17 cellular contexts compared by ENCODE assay signal in the genomic region with DNA sequence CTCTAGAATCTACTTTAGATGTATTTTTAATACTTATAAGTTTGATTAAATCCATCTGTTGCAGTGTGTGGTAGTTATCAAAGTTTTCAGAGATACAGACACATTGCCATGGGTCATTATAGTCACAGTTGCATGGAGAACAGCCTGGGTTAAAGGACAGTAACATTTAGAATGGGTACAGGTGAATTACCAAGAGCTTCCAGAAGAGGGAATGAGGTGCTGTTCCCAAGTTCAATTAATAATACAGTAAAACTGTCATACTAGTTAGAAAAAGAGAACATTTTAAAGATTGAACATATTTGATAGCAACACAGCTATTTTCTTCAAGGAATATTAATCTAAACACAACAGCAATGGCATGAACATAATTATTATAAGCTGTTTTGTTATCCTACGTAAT.
"Had no signal": no experiment of that assay in that cellular context is flagged by ENCODE, and none has a peak within 500 bp of the region (broad histone marks: within the 10 kb centered on the region; RNA-seq: fewer than 3 reads in every experiment).

No MANE protein-coding gene starts in this region.

- H3K9me3 Mint-ChIP-seq: activated CD4-positive, alpha-beta T cell treated with anti-CD3 and anti-CD28 coated beads, Interleukin-2, amount 10 ng/mL, durations not matched to agents 24 days and 14 days; activated naive CD4-positive, alpha-beta T cell treated with anti-CD3 and anti-CD28 coated beads, Interleukin-2, amount 10 ng/mL, durations not matched to agents 7 days and 5 days; T-helper 2 cell treated with Interferon-gamma antibody and Interleukin-4, amounts not matched to agents 5 μg/mL and 100 μg/mL, for 36 hours had no signal

- H3K36me3 Mint-ChIP-seq: activated naive CD4-positive, alpha-beta T cell treated with anti-CD3 and anti-CD28 coated beads, Interleukin-2, amount 10 ng/mL, durations not matched to agents 7 days and 5 days; natural killer cell had no signal

- ATAC-seq: left cardiac atrium, lower lobe of right lung, natural killer cell had no signal

- H3K27ac Mint-ChIP-seq: activated CD4-positive, alpha-beta T cell treated with anti-CD3 and anti-CD28 coated beads, Interleukin-2, amount 10 ng/mL, durations not matched to agents 24 days and 14 days; activated naive CD4-positive, alpha-beta T cell treated with anti-CD3 and anti-CD28 coated beads, Interleukin-2, amount 10 ng/mL, durations not matched to agents 7 days and 5 days; natural killer cell; T-helper 2 cell treated with Interferon-gamma antibody and Interleukin-4, amounts not matched to agents 5 μg/mL and 100 μg/mL, for 36 hours had no signal

- H3K9me3 ChIP-seq: adrenal gland, lower lobe of right lung had no signal

- DNase-seq: activated CD4-positive, alpha-beta T cell treated with anti-CD3 and anti-CD28 coated beads, Interleukin-2, amount 10 ng/mL, durations not matched to agents 24 days and 14 days; activated CD8-positive, alpha-beta memory T cell treated with anti-CD3 and anti-CD28 coated beads, Interleukin-2, amount 50 U/mL, for 4 hours; activated effector memory CD4-positive, alpha-beta T cell treated with Interleukin-2 at 50 U/mL for 16 hours; activated naive CD4-positive, alpha-beta T cell treated with anti-CD3 and anti-CD28 coated beads, Interleukin-2, amount 10 ng/mL, durations not matched to agents 7 days and 5 days; activated T-cell treated with anti-CD3 and anti-CD28 coated beads, Interleukin-2, amount 50 U/mL, for 48 hours; adrenal gland; cerebellar nuclear complex; effector CD4-positive, alpha-beta T cell; hippocampal formation; left cardiac atrium; lower lobe of right lung; natural killer cell; stimulated activated CD4-positive, alpha-beta T cell treated with anti-CD3 and anti-CD28 coated beads, Interleukin-12 subunit alpha, Interleukin-12 subunit beta, amount 100 ng/mL, for 4 hours; stimulated activated CD4-positive, alpha-beta T cell treated with anti-CD3 and anti-CD28 coated beads, Interleukin-1b, Interleukin-23, amount 100 ng/mL, for 48 hours; stimulated activated CD8-positive, alpha-beta memory T cell treated with anti-CD3 and anti-CD28 coated beads, Interleukin-4, amount 100 ng/mL, for 48 hours; stimulated activated naive CD4-positive, alpha-beta T cell had no signal

- H3K4me3 ChIP-seq: adrenal gland, lower lobe of right lung had no signal

- H3K36me3 ChIP-seq: adrenal gland, lower lobe of right lung had no signal

- H3K4me1 Mint-ChIP-seq: activated CD4-positive, alpha-beta T cell treated with anti-CD3 and anti-CD28 coated beads, Interleukin-2, amount 10 ng/mL, durations not matched to agents 24 days and 14 days; activated naive CD4-positive, alpha-beta T cell treated with anti-CD3 and anti-CD28 coated beads, Interleukin-2, amount 10 ng/mL, durations not matched to agents 7 days and 5 days; natural killer cell had no signal

- H3K27me3 Mint-ChIP-seq: activated CD4-positive, alpha-beta T cell treated with anti-CD3 and anti-CD28 coated beads, Interleukin-2, amount 10 ng/mL, durations not matched to agents 24 days and 14 days; activated naive CD4-positive, alpha-beta T cell treated with anti-CD3 and anti-CD28 coated beads, Interleukin-2, amount 10 ng/mL, durations not matched to agents 7 days and 5 days had no signal

- H3K4me1 ChIP-seq: adrenal gland, lower lobe of right lung had no signal

- H3K27ac ChIP-seq: adrenal gland, lower lobe of right lung had no signal

- H3K27me3 ChIP-seq: adrenal gland had no signal

- H3K4me3 Mint-ChIP-seq: activated CD4-positive, alpha-beta T cell treated with anti-CD3 and anti-CD28 coated beads, Interleukin-2, amount 10 ng/mL, durations not matched to agents 24 days and 14 days; activated naive CD4-positive, alpha-beta T cell treated with anti-CD3 and anti-CD28 coated beads, Interleukin-2, amount 10 ng/mL, durations not matched to agents 7 days and 5 days; natural killer cell; T-helper 2 cell treated with Interferon-gamma antibody and Interleukin-4, amounts not matched to agents 5 μg/mL and 100 μg/mL, for 36 hours had no signal
